1 cellular context compared by ENCODE assay signal in genomic region chr15:41961014-41961518, GRCh38.
A peak's percentile ranks its signal among the peaks of the same experiment; 100 is the strongest.
TF ChIP-seq lines count a peak whose summit lies in the region.

No MANE protein-coding gene starts in this region.

TF ChIP-seq in HEK293, 187 proteins besides CTCF, POLR2A, EP300 and RAD21 (continued from another document and continues in another):
- TF ChIP-seq, protein P1, sequence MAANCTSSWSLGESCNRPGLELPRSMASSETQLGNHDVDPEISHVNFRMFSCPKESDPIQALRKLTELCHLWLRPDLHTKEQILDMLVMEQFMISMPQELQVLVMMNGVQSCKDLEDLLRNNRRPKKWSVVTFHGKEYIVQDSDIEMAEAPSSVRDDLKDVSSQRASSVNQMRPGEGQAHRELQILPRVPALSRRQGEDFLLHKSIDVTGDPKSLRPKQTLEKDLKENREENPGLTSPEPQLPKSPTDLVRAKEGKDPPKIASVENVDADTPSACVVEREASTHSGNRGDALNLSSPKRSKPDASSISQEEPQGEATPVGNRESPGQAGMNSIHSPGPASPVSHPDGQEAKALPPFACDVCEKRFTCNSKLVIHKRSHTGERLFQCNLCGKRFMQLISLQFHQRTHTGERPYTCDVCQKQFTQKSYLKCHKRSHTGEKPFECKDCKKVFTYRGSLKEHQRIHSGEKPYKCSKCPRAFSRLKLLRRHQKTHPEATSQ (tag by site-specific recombination; IDR thresholded peaks at IDR 0.05): no peak
- TF ChIP-seq, protein P2, sequence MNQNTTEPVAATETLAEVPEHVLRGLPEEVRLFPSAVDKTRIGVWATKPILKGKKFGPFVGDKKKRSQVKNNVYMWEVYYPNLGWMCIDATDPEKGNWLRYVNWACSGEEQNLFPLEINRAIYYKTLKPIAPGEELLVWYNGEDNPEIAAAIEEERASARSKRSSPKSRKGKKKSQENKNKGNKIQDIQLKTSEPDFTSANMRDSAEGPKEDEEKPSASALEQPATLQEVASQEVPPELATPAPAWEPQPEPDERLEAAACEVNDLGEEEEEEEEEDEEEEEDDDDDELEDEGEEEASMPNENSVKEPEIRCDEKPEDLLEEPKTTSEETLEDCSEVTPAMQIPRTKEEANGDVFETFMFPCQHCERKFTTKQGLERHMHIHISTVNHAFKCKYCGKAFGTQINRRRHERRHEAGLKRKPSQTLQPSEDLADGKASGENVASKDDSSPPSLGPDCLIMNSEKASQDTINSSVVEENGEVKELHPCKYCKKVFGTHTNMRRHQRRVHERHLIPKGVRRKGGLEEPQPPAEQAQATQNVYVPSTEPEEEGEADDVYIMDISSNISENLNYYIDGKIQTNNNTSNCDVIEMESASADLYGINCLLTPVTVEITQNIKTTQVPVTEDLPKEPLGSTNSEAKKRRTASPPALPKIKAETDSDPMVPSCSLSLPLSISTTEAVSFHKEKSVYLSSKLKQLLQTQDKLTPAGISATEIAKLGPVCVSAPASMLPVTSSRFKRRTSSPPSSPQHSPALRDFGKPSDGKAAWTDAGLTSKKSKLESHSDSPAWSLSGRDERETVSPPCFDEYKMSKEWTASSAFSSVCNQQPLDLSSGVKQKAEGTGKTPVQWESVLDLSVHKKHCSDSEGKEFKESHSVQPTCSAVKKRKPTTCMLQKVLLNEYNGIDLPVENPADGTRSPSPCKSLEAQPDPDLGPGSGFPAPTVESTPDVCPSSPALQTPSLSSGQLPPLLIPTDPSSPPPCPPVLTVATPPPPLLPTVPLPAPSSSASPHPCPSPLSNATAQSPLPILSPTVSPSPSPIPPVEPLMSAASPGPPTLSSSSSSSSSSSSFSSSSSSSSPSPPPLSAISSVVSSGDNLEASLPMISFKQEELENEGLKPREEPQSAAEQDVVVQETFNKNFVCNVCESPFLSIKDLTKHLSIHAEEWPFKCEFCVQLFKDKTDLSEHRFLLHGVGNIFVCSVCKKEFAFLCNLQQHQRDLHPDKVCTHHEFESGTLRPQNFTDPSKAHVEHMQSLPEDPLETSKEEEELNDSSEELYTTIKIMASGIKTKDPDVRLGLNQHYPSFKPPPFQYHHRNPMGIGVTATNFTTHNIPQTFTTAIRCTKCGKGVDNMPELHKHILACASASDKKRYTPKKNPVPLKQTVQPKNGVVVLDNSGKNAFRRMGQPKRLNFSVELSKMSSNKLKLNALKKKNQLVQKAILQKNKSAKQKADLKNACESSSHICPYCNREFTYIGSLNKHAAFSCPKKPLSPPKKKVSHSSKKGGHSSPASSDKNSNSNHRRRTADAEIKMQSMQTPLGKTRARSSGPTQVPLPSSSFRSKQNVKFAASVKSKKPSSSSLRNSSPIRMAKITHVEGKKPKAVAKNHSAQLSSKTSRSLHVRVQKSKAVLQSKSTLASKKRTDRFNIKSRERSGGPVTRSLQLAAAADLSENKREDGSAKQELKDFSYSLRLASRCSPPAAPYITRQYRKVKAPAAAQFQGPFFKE (tag by site-specific recombination; IDR thresholded peaks at IDR 0.05; ENCODE audit: borderline replicate concordance): no peak
- TF ChIP-seq ZNF140 (tag by site-specific recombination; IDR thresholded peaks at IDR 0.05): no peak
- 0 out of 2 replicates have a peak, but pooled peaks have one; percentile 37 for TF ChIP-seq ZNF24 (tag by site-specific recombination; IDR thresholded peaks at IDR 0.05)
- no peak for TF ChIP-seq PBX3 (CRISPR knock-in tag; IDR thresholded peaks at IDR 0.05)
- TF ChIP-seq ZNF138 (tag by site-specific recombination; IDR thresholded peaks at IDR 0.05; ENCODE audit: borderline replicate concordance): no peak
- TF ChIP-seq ZNF292 (tag by site-specific recombination; IDR thresholded peaks at IDR 0.05; ENCODE audit: borderline replicate concordance, low read depth): no peak
- TF ChIP-seq TRIM28 (IDR thresholded peaks at IDR 0.05; ENCODE audit: borderline replicate concordance, low read length): peak; percentile 37; the same call in 1 of the 2 replicates
- TF ChIP-seq SETDB1 (IDR thresholded peaks at IDR 0.05; ENCODE audit: insufficient read length, low read length): no peak
- no peak for TF ChIP-seq KLF8 (tag by site-specific recombination; IDR thresholded peaks at IDR 0.05)
- TF ChIP-seq, protein P3, sequence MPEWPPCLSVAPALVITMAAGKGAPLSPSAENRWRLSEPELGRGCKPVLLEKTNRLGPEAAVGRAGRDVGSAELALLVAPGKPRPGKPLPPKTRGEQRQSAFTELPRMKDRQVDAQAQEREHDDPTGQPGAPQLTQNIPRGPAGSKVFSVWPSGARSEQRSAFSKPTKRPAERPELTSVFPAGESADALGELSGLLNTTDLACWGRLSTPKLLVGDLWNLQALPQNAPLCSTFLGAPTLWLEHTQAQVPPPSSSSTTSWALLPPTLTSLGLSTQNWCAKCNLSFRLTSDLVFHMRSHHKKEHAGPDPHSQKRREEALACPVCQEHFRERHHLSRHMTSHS (tag by site-specific recombination; IDR thresholded peaks at IDR 0.05): no peak
- no peak for TF ChIP-seq GLI2 (tag by site-specific recombination; IDR thresholded peaks at IDR 0.05; ENCODE audit: borderline replicate concordance, low read depth)
- TF ChIP-seq, protein P4, sequence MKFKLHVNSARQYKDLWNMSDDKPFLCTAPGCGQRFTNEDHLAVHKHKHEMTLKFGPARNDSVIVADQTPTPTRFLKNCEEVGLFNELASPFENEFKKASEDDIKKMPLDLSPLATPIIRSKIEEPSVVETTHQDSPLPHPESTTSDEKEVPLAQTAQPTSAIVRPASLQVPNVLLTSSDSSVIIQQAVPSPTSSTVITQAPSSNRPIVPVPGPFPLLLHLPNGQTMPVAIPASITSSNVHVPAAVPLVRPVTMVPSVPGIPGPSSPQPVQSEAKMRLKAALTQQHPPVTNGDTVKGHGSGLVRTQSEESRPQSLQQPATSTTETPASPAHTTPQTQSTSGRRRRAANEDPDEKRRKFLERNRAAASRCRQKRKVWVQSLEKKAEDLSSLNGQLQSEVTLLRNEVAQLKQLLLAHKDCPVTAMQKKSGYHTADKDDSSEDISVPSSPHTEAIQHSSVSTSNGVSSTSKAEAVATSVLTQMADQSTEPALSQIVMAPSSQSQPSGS (tag by site-specific recombination; IDR thresholded peaks at IDR 0.05; ENCODE audit: low read depth): peak; percentile 95
- TF ChIP-seq ZNF239 (tag by site-specific recombination; IDR thresholded peaks at IDR 0.05): no peak
- no peak for TF ChIP-seq ZNF473 (tag by site-specific recombination; IDR thresholded peaks at IDR 0.05)
- no peak for TF ChIP-seq ZNF501 (tag by site-specific recombination; IDR thresholded peaks at IDR 0.05)
- peak; percentile 21; the same call in 1 of the 2 replicates for TF ChIP-seq ZIC2 (tag by site-specific recombination; IDR thresholded peaks at IDR 0.05)
- TF ChIP-seq PRDM4 (tag by site-specific recombination; IDR thresholded peaks at IDR 0.05): peak; percentile 74
- TF ChIP-seq ZNF19 (tag by site-specific recombination; IDR thresholded peaks at IDR 0.05; ENCODE audit: low read depth): no peak
- no peak for TF ChIP-seq ZNF211 (tag by site-specific recombination; IDR thresholded peaks at IDR 0.05; ENCODE audit: low read depth)
- no peak for TF ChIP-seq ZNF350 (tag by site-specific recombination; IDR thresholded peaks at IDR 0.05)
- TF ChIP-seq HOXA7 (CRISPR knock-in tag; IDR thresholded peaks at IDR 0.05; ENCODE audit: borderline replicate concordance): no peak
- no peak for TF ChIP-seq ZNF626 (tag by site-specific recombination; IDR thresholded peaks at IDR 0.05)
- no peak for TF ChIP-seq ZNF37A (tag by site-specific recombination; IDR thresholded peaks at IDR 0.05)
- TF ChIP-seq ZFP41 (tag by site-specific recombination; IDR thresholded peaks at IDR 0.05; ENCODE audit: borderline replicate concordance): no peak
- no peak for TF ChIP-seq MZF1 (tag by site-specific recombination; IDR thresholded peaks at IDR 0.05; ENCODE audit: borderline replicate concordance)
- TF ChIP-seq, protein P5, sequence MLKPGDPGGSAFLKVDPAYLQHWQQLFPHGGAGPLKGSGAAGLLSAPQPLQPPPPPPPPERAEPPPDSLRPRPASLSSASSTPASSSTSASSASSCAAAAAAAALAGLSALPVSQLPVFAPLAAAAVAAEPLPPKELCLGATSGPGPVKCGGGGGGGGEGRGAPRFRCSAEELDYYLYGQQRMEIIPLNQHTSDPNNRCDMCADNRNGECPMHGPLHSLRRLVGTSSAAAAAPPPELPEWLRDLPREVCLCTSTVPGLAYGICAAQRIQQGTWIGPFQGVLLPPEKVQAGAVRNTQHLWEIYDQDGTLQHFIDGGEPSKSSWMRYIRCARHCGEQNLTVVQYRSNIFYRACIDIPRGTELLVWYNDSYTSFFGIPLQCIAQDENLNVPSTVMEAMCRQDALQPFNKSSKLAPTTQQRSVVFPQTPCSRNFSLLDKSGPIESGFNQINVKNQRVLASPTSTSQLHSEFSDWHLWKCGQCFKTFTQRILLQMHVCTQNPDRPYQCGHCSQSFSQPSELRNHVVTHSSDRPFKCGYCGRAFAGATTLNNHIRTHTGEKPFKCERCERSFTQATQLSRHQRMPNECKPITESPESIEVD (tag by site-specific recombination; IDR thresholded peaks at IDR 0.05): peak; percentile 84
- peak; percentile 71 for TF ChIP-seq SP7 (tag by site-specific recombination; IDR thresholded peaks at IDR 0.05)
- no peak for TF ChIP-seq ZNF221 (tag by site-specific recombination; IDR thresholded peaks at IDR 0.05; ENCODE audit: borderline replicate concordance)
- TF ChIP-seq, protein P6, sequence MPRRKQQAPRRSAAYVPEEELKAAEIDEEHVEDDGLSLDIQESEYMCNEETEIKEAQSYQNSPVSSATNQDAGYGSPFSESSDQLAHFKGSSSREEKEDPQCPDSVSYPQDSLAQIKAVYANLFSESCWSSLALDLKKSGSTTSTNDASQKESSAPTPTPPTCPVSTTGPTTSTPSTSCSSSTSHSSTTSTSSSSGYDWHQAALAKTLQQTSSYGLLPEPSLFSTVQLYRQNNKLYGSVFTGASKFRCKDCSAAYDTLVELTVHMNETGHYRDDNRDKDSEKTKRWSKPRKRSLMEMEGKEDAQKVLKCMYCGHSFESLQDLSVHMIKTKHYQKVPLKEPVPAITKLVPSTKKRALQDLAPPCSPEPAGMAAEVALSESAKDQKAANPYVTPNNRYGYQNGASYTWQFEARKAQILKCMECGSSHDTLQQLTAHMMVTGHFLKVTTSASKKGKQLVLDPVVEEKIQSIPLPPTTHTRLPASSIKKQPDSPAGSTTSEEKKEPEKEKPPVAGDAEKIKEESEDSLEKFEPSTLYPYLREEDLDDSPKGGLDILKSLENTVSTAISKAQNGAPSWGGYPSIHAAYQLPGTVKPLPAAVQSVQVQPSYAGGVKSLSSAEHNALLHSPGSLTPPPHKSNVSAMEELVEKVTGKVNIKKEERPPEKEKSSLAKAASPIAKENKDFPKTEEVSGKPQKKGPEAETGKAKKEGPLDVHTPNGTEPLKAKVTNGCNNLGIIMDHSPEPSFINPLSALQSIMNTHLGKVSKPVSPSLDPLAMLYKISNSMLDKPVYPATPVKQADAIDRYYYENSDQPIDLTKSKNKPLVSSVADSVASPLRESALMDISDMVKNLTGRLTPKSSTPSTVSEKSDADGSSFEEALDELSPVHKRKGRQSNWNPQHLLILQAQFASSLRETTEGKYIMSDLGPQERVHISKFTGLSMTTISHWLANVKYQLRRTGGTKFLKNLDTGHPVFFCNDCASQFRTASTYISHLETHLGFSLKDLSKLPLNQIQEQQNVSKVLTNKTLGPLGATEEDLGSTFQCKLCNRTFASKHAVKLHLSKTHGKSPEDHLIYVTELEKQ (tag by site-specific recombination; IDR thresholded peaks at IDR 0.05; ENCODE audit: borderline replicate concordance): no peak
- TF ChIP-seq GFI1B (tag by site-specific recombination; IDR thresholded peaks at IDR 0.05): no peak
- TF ChIP-seq ZNF404 (tag by site-specific recombination; IDR thresholded peaks at IDR 0.05): no peak
- TF ChIP-seq ZNF707 (tag by site-specific recombination; IDR thresholded peaks at IDR 0.05): no peak
- peak; percentile 56; the same call in 1 of the 2 replicates for TF ChIP-seq BCL11A (tag by site-specific recombination; IDR thresholded peaks at IDR 0.05; ENCODE audit: low read depth)
- no peak for TF ChIP-seq ZSCAN16 (tag by site-specific recombination; IDR thresholded peaks at IDR 0.05)
- no peak for TF ChIP-seq ZFP37 (tag by site-specific recombination; IDR thresholded peaks at IDR 0.05)
- TF ChIP-seq, protein P7, sequence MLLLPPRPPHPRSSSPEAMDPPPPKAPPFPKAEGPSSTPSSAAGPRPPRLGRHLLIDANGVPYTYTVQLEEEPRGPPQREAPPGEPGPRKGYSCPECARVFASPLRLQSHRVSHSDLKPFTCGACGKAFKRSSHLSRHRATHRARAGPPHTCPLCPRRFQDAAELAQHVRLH (tag by site-specific recombination; IDR thresholded peaks at IDR 0.05): no peak
- TF ChIP-seq OVOL3 (tag by site-specific recombination; IDR thresholded peaks at IDR 0.05): no peak
- TF ChIP-seq ZNF391 (tag by site-specific recombination; IDR thresholded peaks at IDR 0.05; ENCODE audit: borderline replicate concordance, low read depth): no peak
- no peak for TF ChIP-seq ZNF658 (tag by site-specific recombination; IDR thresholded peaks at IDR 0.05)
- TF ChIP-seq EGR2 (tag by site-specific recombination; IDR thresholded peaks at IDR 0.05; ENCODE audit: low read depth): no peak
